In the genomic region with DNA sequence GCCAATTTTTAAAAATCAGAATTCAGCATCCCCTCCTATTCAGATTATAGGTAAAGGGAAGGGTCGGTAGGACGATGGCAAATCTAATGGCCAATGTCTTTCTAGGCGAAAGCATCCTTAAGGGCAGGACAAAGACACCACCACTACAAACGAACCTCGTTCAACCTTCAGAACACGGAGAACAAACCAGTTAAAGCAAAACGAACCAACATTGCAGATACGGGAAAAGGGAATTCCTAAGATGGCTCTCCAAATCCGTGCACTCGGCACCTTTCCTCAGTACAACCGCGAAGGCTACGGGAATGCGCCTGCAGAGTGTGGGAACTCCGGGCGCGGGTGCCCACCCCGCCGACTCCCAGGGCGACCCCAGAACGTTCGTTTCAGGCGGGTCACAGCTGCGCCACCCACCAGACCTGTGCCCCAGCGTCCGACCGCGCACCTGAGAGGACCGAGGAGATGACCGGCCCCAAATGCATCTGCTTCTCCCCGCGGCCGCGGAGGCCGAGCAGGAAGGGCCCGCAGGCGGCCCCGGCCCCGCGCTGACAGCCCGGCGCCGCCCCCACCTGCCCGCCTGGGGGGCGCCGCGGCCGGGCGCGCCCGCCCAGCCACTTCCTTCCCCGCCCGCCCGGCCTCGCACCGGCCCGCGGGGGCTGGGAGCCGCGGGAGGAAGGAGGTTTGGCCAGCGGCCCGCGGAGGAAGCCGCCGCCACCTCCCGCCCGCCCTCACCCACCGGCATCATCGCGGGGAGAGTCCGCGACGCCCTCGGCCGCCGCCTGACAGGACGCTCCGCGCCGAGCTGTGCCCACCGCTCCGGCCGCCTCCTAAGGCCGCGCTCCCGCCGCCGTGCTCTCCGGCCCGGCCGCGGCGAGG, we compare ENCODE assay signal across 8 cellular contexts. TPM values are rescaled to one million over a fixed set of nuclear protein-coding genes. Genes with fewer than 3 reads are reported as not detected.
DNase-seq lines count a peak whose midpoint lies in the region; ATAC-seq and TF ChIP-seq lines count a peak whose summit lies in the region.

No MANE protein-coding gene starts in this region.

- H3K36me3 ChIP-seq in HEK293 (ENCODE audit: control insufficient read depth in 2 of 2, insufficient read depth in 1 of 2, low read length in 2 of 2) (no peaks in the 10 kb centered on the region; a peak in 1 of 3 replicates), gastroesophageal sphincter (peaks cover 0 to 15% of the 10 kb centered on the region in 2 donors)

- POLR2A ChIA-PET in HEK293 (lab: Yijun Ruan, JAX): interaction anchor here (0.6 to 1.0 kb wide), 3 partner anchors 8 to 46 kb away, joined by 3 to 4 read pairs (median 3); no protein-coding TSS in a partner anchor

- TF ChIP-seq EP300 in gastroesophageal sphincter (IDR thresholded peaks at IDR 0.05): no peak

- H3K27me3 Mint-ChIP-seq in activated T-helper 2 cell treated with anti-CD3 and anti-CD28 coated beads, Interferon-gamma antibody, Interleukin-2, Interleukin-4, amounts not matched to agents 10 μg/mL and 5 μg/mL and 100 μg/mL, durations not matched to agents 14 hours and 24 hours and 36 hours (ENCODE audit: low read depth): peaks cover 27% of the 10 kb centered on the region

- no peaks in the 10 kb centered on the region for H3K36me3 Mint-ChIP-seq in activated T-helper 2 cell treated with anti-CD3 and anti-CD28 coated beads, Interferon-gamma antibody, Interleukin-2, Interleukin-4, amounts not matched to agents 10 μg/mL and 5 μg/mL and 100 μg/mL, durations not matched to agents 14 hours and 24 hours and 36 hours (ENCODE audit: low read depth)

- H3K4me1 ChIP-seq in HEK293 (ENCODE audit: control insufficient read depth, insufficient read depth, low read length) (peaks cover 11% of the 10 kb centered on the region), gastroesophageal sphincter (peaks cover 0 to 30% (median 15%) of the 10 kb centered on the region in 3 donors)

- H3K4me3 Mint-ChIP-seq in activated T-helper 2 cell treated with anti-CD3 and anti-CD28 coated beads, Interferon-gamma antibody, Interleukin-2, Interleukin-4, amounts not matched to agents 10 μg/mL and 5 μg/mL and 100 μg/mL, durations not matched to agents 14 hours and 24 hours and 36 hours (ENCODE audit: low read depth): peak overlapping the region; percentile 81

- DNase-seq in DMS 273 (lab: John Stamatoyannopoulos, UW; ENCODE audit: unreplicated experiment) (peak; percentile 83), DMS 273 treated with DMSO at 0.1 percent for 48 hours (lab: John Stamatoyannopoulos, UW) (no peak), NCI-H1105 (lab: John Stamatoyannopoulos, UW) (peak; percentile 8), omental fat pad (ENCODE audit: low spot score) (no peak), LoVo (ENCODE audit: low spot score) (no peak)
- DNase-seq in activated T-helper 2 cell treated with anti-CD3 and anti-CD28 coated beads, Interferon-gamma antibody, Interleukin-2, Interleukin-4, amounts not matched to agents 10 μg/mL and 5 μg/mL and 100 μg/mL, durations not matched to agents 14 hours and 24 hours and 36 hours (ENCODE audit: low spot score): no peak

- peaks cover 9% of the 10 kb centered on the region for H3K4me1 Mint-ChIP-seq in activated T-helper 2 cell treated with anti-CD3 and anti-CD28 coated beads, Interferon-gamma antibody, Interleukin-2, Interleukin-4, amounts not matched to agents 10 μg/mL and 5 μg/mL and 100 μg/mL, durations not matched to agents 14 hours and 24 hours and 36 hours (ENCODE audit: low read depth)

- H3K27me3 ChIP-seq in gastroesophageal sphincter: no peaks in the 10 kb centered on the region

- intact Hi-C loops in activated T-helper 2 cell treated with anti-CD3 and anti-CD28 coated beads, Interferon-gamma antibody, Interleukin-2, Interleukin-4, amounts not matched to agents 10 μg/mL and 5 μg/mL and 100 μg/mL, durations not matched to agents 14 hours and 24 hours and 36 hours (cut with micrococcal nuclease): loop anchor here (2.0 kb wide), 2 partner anchors 64 to 74 kb away; a partner anchor contains a TSS

- H3K9me3 ChIP-seq in HEK293 (ENCODE audit: control insufficient read depth, insufficient read depth, low read depth, low read length) (no peaks in the 10 kb centered on the region), gastroesophageal sphincter (no peaks in the 10 kb centered on the region)

- no peak for TF ChIP-seq POLR2A in gastroesophageal sphincter (IDR thresholded peaks at IDR 0.05)

- 5% methylated on average over 15 of the region's 93 CpGs; no CpG with 5 or more reads in 1 of the 2 donors for WGBS in gastroesophageal sphincter (ENCODE audit: low coverage in 1 of 2), 2 donors

- no peak for TF ChIP-seq CTCF in HEK293 (tag by site-specific recombination; IDR thresholded peaks at IDR 0.05)
- TF ChIP-seq CTCF in gastroesophageal sphincter (IDR thresholded peaks at IDR 0.05): no peak
- TF ChIP-seq CTCF in omental fat pad (IDR thresholded peaks at IDR 0.05): no peak

- ATAC-seq in gastroesophageal sphincter: peak; percentile 62
- ATAC-seq in omental fat pad (ENCODE audit: low FRiP score): peak; percentile 46

- H3K27ac ChIP-seq in HEK293 (ENCODE audit: extremely low read depth, low read depth, low read length): peak overlapping the region; percentile 74; the same call in 1 of the 2 replicates
- H3K27ac ChIP-seq in gastroesophageal sphincter: peak overlapping the region in 3 of 4 donors; percentile 84 to 98 (median 88)

- no peaks in the 10 kb centered on the region for H3K9me3 Mint-ChIP-seq in activated T-helper 2 cell treated with anti-CD3 and anti-CD28 coated beads, Interferon-gamma antibody, Interleukin-2, Interleukin-4, amounts not matched to agents 10 μg/mL and 5 μg/mL and 100 μg/mL, durations not matched to agents 14 hours and 24 hours and 36 hours

- H3K4me3 ChIP-seq in HEK293 (ENCODE audit: low read depth, low read length) (peak overlapping the region; percentile 82), gastroesophageal sphincter (peak overlapping the region; percentile 53 to 92)

- CTCF ChIA-PET in HEK293 (lab: Yijun Ruan, JAX): no interaction called here

- H3K27ac Mint-ChIP-seq in activated T-helper 2 cell treated with anti-CD3 and anti-CD28 coated beads, Interferon-gamma antibody, Interleukin-2, Interleukin-4, amounts not matched to agents 10 μg/mL and 5 μg/mL and 100 μg/mL, durations not matched to agents 14 hours and 24 hours and 36 hours: peak overlapping the region; percentile 46

TF ChIP-seq in HEK293, 187 proteins besides CTCF, POLR2A, EP300 and RAD21 (continues in another document):
- TF ChIP-seq KLF1 (tag by site-specific recombination; IDR thresholded peaks at IDR 0.05) (no peak), ZNF37A (tag by site-specific recombination; IDR thresholded peaks at IDR 0.05) (no peak), ZNF146 (tag by site-specific recombination; IDR thresholded peaks at IDR 0.05) (no peak), ZNF48 (tag by site-specific recombination; IDR thresholded peaks at IDR 0.05) (no peak), ZFHX2 (tag by site-specific recombination; conservative IDR thresholded peaks at IDR 0.05) (peak; percentile 48), KLF8 (tag by site-specific recombination; IDR thresholded peaks at IDR 0.05) (peak; percentile 47; the same call in 1 of the 2 replicates), ZNF600 (tag by site-specific recombination; IDR thresholded peaks at IDR 0.05) (peak; percentile 87), IKZF3 (tag by site-specific recombination; IDR thresholded peaks at IDR 0.05) (peak; percentile 8; the same call in 1 of the 2 replicates), GLIS1 (tag by site-specific recombination; IDR thresholded peaks at IDR 0.05) (peak; percentile 16; the same call in 1 of the 2 replicates), ZEB2 (tag by site-specific recombination; IDR thresholded peaks at IDR 0.05) (0 out of 2 replicates have a peak, but pooled peaks have one; percentile 63)
- TF ChIP-seq, protein P1, sequence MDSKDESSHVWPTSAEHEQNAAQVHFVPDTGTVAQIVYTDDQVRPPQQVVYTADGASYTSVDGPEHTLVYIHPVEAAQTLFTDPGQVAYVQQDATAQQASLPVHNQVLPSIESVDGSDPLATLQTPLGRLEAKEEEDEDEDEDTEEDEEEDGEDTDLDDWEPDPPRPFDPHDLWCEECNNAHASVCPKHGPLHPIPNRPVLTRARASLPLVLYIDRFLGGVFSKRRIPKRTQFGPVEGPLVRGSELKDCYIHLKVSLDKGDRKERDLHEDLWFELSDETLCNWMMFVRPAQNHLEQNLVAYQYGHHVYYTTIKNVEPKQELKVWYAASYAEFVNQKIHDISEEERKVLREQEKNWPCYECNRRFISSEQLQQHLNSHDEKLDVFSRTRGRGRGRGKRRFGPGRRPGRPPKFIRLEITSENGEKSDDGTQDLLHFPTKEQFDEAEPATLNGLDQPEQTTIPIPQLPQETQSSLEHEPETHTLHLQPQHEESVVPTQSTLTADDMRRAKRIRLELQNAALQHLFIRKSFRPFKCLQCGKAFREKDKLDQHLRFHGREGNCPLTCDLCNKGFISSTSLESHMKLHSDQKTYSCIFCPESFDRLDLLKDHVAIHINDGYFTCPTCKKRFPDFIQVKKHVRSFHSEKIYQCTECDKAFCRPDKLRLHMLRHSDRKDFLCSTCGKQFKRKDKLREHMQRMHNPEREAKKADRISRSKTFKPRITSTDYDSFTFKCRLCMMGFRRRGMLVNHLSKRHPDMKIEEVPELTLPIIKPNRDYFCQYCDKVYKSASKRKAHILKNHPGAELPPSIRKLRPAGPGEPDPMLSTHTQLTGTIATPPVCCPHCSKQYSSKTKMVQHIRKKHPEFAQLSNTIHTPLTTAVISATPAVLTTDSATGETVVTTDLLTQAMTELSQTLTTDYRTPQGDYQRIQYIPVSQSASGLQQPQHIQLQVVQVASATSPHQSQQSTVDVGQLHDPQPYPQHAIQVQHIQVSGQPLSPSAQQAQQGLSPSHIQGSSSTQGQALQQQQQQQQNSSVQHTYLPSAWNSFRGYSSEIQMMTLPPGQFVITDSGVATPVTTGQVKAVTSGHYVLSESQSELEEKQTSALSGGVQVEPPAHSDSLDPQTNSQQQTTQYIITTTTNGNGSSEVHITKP (tag by site-specific recombination; IDR thresholded peaks at IDR 0.05): 0 out of 2 replicates have a peak, but pooled peaks have one; percentile 16
- TF ChIP-seq, protein P2, sequence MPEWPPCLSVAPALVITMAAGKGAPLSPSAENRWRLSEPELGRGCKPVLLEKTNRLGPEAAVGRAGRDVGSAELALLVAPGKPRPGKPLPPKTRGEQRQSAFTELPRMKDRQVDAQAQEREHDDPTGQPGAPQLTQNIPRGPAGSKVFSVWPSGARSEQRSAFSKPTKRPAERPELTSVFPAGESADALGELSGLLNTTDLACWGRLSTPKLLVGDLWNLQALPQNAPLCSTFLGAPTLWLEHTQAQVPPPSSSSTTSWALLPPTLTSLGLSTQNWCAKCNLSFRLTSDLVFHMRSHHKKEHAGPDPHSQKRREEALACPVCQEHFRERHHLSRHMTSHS (tag by site-specific recombination; IDR thresholded peaks at IDR 0.05): no peak

RNA-seq across cellular contexts. Expression of a gene that starts 0.6 kb away (rescaled TPM):
- 7.8 and 13.5 TPM in 2 replicates for total RNA-seq in activated T-helper 2 cell treated with anti-CD3 and anti-CD28 coated beads, Interferon-gamma antibody, Interleukin-2, Interleukin-4, amounts not matched to agents 10 μg/mL and 5 μg/mL and 100 μg/mL, durations not matched to agents 14 hours and 24 hours and 36 hours
- total RNA-seq in gastroesophageal sphincter (10 to 100 TPM; 13.9 to 24.8 (median 17.5) TPM), omental fat pad (10 to 100 TPM in 3 of 4 donors, 1 to 10 TPM in 1; 9.7 to 31.1 (median 15.0) TPM)

Comparison
In these comparisons a context has a peak if more than half of its experiments do, and no peak if none do; other contexts are left out.
1. DNase-seq: peak in DMS 273 (single experiment) and NCI-H1105 (single experiment); none in DMS 273 treated with DMSO at 0.1 percent for 48 hours (single experiment), activated T-helper 2 cell treated with anti-CD3 and anti-CD28 coated beads, Interferon-gamma antibody, Interleukin-2, Interleukin-4, amounts not matched to agents 10 μg/mL and 5 μg/mL and 100 μg/mL, durations not matched to agents 14 hours and 24 hours and 36 hours (single experiment), omental fat pad (single experiment) and LoVo (single experiment).